8 cellular contexts compared by ENCODE assay signal in genomic region chr14:105480165-105480564, GRCh38. TPM values are rescaled to one million over a fixed set of nuclear protein-coding genes. Genes with fewer than 3 reads are reported as not detected.
A peak's percentile ranks its signal among the peaks of the same experiment; 100 is the strongest.
DNase-seq lines count a peak whose midpoint lies in the region; ATAC-seq, FAIRE-seq and TF ChIP-seq lines count a peak whose summit lies in the region.

No MANE protein-coding gene starts in this region.

- no peak for TF ChIP-seq RAD21 in H1 (IDR thresholded peaks at IDR 0.05 in 1 of 2, conservative IDR thresholded peaks at IDR 0.05 in 1 of 2; ENCODE audit: low read depth in 2 of 2, low read length in 2 of 2)

- BruUV-seq in PC-3 (replicated peaks; lab: Mats Ljungman, UMichigan), result no TSS peak

- H3K14ac ChIP-seq in H1 (ENCODE audit: insufficient read length), result no peak overlapping the region

- H2BK12ac ChIP-seq in H1 (ENCODE audit: low read depth, low read length), result peak overlapping the region; percentile 99

- H3K23ac ChIP-seq in H1 (ENCODE audit: insufficient read length), result no peak overlapping the region

- TF ChIP-seq CTCF in PC-3 (conservative IDR thresholded peaks at IDR 0.05; ENCODE audit: low read depth, low read length), result no peak
- no peak for TF ChIP-seq CTCF in H1 (IDR thresholded peaks at IDR 0.05; ENCODE audit: control extremely low read depth in 1 of 3, insufficient read depth in 1 of 3, low read depth in 1 of 3, low read length in 3 of 3)

- H4K5ac ChIP-seq in H1 (ENCODE audit: insufficient read length, low read depth, low read length), result no peak overlapping the region

- no peak for TF ChIP-seq EP300 in H1 (IDR thresholded peaks at IDR 0.05; ENCODE audit: borderline replicate concordance in 1 of 2, low read depth in 2 of 2, low read length in 2 of 2)

- H3K4ac ChIP-seq in H1 (replicated peaks; ENCODE audit: insufficient read length, low read depth, low read length), result no peak overlapping the region

- H2AFZ ChIP-seq in PC-3 (ENCODE audit: low read length) (no peak overlapping the region), H1 (ENCODE audit: low read length) (no peak overlapping the region)

- H3K18ac ChIP-seq in H1 (ENCODE audit: extremely low read depth, low read length), result no peak overlapping the region

- in situ Hi-C loops in G401 (cut with HindIII; ENCODE audit: low sequenced_read_pairs), result no loop called here

- H3K4me2 ChIP-seq in BLaER1 (peak overlapping the region; percentile 99), PC-3 (ENCODE audit: low read length) (0 out of 2 replicates have a peak overlapping the region, but pooled peaks have one; percentile 99), H1 (ENCODE audit: insufficient read depth in 1 of 2, low read depth in 2 of 2, low read length in 2 of 2) (no peak overlapping the region; a peak in 1 of 4 replicates)

- no peak overlapping the region; the same call in 1 of the 2 replicates for H2BK5ac ChIP-seq in H1 (ENCODE audit: low read depth, low read length)

- no peaks in the 10 kb centered on the region for H3K79me1 ChIP-seq in H1 (ENCODE audit: low read depth, low read length)

- H2BK20ac ChIP-seq in H1 (ENCODE audit: low read length), result no peak overlapping the region

- H3K27me3 ChIP-seq in BLaER1 (peaks cover 59% of the 10 kb centered on the region), PC-3 (ENCODE audit: low read length) (no peaks in the 10 kb centered on the region), H1 (replicated peaks in 1 of 4; ENCODE audit: control insufficient read depth in 3 of 4, extremely low read depth in 1 of 4, insufficient read depth in 3 of 4, low read length in 3 of 4) (peaks cover 51 to 99% (median 83%) of the 10 kb centered on the region in 4 experiments), rectal smooth muscle tissue (ENCODE audit: control insufficient read depth, insufficient read depth, low read length) (peaks cover 14% of the 10 kb centered on the region)

- H4K8ac ChIP-seq in H1 (ENCODE audit: extremely low read depth, insufficient read depth, low read length), result peak overlapping the region; percentile 57; the same call in 1 of the 2 replicates

- POLR2A ChIA-PET in PC-3 (lab: Charles Lee; ENCODE audit: unreplicated experiment) (interaction anchor here (1.0 to 1.8 kb wide), 2 partner anchors 10 to 58 kb away, joined by 3 to 18 read pairs; no protein-coding TSS in a partner anchor), H1 (lab: Charles Lee; ENCODE audit: partially characterized antibody) (interaction anchor here (1.4 to 1.6 kb wide), 3 partner anchors 8 to 71 kb away, joined by 3 to 8 read pairs (median 6); no protein-coding TSS in a partner anchor)

- no peaks in the 10 kb centered on the region for H3K36me3 ChIP-seq in BLaER1
- H3K36me3 ChIP-seq in PC-3 (ENCODE audit: low read depth, low read length), result no peaks in the 10 kb centered on the region
- peaks cover 0 to 3% (median 0%) of the 10 kb centered on the region in 4 experiments; a peak in 1 of 8 replicates for H3K36me3 ChIP-seq in H1 (ENCODE audit: control insufficient read depth in 2 of 4, insufficient read depth in 4 of 4, low read length in 3 of 4)
- no peaks in the 10 kb centered on the region for H3K36me3 ChIP-seq in rectal smooth muscle tissue (ENCODE audit: control insufficient read depth, insufficient read depth, low read length)

- no peak overlapping the region for H2AK5ac ChIP-seq in H1 (ENCODE audit: low read depth, low read length)

- H2BK120ac ChIP-seq in H1 (replicated peaks; ENCODE audit: low read depth, low read length), result no peak overlapping the region

- 46% methylated on average over 4 of the region's 8 CpGs; no CpG with 5 or more reads in 1 of the 2 experiments for WGBS in H1 (ENCODE audit: extremely low coverage in 1 of 2, insufficient coverage in 1 of 2, insufficient read length in 1 of 2, insufficient replicate concordance in 2 of 2, low coverage in 1 of 2, low lambda C conversion rate in 2 of 2, missing lambda C conversion rate in 1 of 2), 2 experiments

- H3K4me1 ChIP-seq in BLaER1 (peaks cover 86% of the 10 kb centered on the region), PC-3 (ENCODE audit: insufficient read depth, low read length) (peaks cover 56% of the 10 kb centered on the region), H1 (replicated peaks in 1 of 4; ENCODE audit: control insufficient read depth in 3 of 4, insufficient read depth in 4 of 4, low read length in 3 of 4) (peaks cover 0 to 44% (median 31%) of the 10 kb centered on the region in 4 experiments; a peak in 6 of 7 replicates), rectal smooth muscle tissue (ENCODE audit: control insufficient read depth, insufficient read depth, low read length) (peaks cover 33% of the 10 kb centered on the region)

- ATAC-seq in PC-3 (no peak), GM18505 (IDR thresholded peaks at IDR 0.05; ENCODE audit: unreplicated experiment) (no peak), sciatic nerve (no peak)

- H4K20me1 ChIP-seq in BLaER1 (peaks cover 59% of the 10 kb centered on the region), PC-3 (ENCODE audit: low read length) (no peaks in the 10 kb centered on the region), H1 (replicated peaks in 1 of 2; ENCODE audit: control insufficient read depth in 1 of 2, insufficient read depth in 2 of 2, low read length in 2 of 2) (peaks cover 4 to 13% of the 10 kb centered on the region in 2 experiments)

- CTCF ChIA-PET in PC-3 (lab: Charles Lee), result interaction anchor here (0.6 to 1.9 kb wide), 5 partner anchors 9 to 88 kb away, joined by 3 to 24 read pairs (median 10); partner anchors contain the start of gene TEDC1
- CTCF ChIA-PET in H1 (lab: Charles Lee; ENCODE audit: partially characterized antibody), result interaction anchor here (0.6 to 5.0 kb wide), 30 partner anchors 9 to 440 kb away, joined by 3 to 70 read pairs (median 4); no protein-coding TSS in a partner anchor

- FAIRE-seq in H1 (lab: Jason Lieb, UNC), result no peak

- intact Hi-C loops in PC-3 (cut with micrococcal nuclease) (no loop called here), sciatic nerve (cut with DNase I) (no loop called here)

- H3K27ac ChIP-seq in BLaER1 (no peak overlapping the region), PC-3 (ENCODE audit: low read length) (peak overlapping the region; percentile 100; the same call in 1 of the 2 replicates), H1 (ENCODE audit: low read depth, low read length) (no peak overlapping the region), rectal smooth muscle tissue (ENCODE audit: low read depth, low read length) (peak overlapping the region; percentile 98)

- TF ChIP-seq POLR2A in H1 (IDR thresholded peaks at IDR 0.05; ENCODE audit: control extremely low read depth in 1 of 2, low read depth in 2 of 2, low read length in 2 of 2), result no peak
- TF ChIP-seq POLR2A in GM18505 (IDR thresholded peaks at IDR 0.05; ENCODE audit: borderline replicate concordance, extremely low read depth, insufficient read depth, insufficient read length), result no peak

- H3K9me2 ChIP-seq in PC-3 (replicated peaks; ENCODE audit: low read length), result no peaks in the 10 kb centered on the region

- peaks cover 5% of the 10 kb centered on the region; the same call in 1 of the 2 replicates for H3K23me2 ChIP-seq in H1 (ENCODE audit: low read depth, low read length)

- H3K9ac ChIP-seq in BLaER1 (no peak overlapping the region), PC-3 (ENCODE audit: low read length) (no peak overlapping the region), H1 (replicated peaks in 1 of 4; ENCODE audit: extremely low read depth in 1 of 4, low read depth in 3 of 4, low read length in 3 of 4) (no peak overlapping the region), rectal smooth muscle tissue (ENCODE audit: low read length) (no peak overlapping the region)

- DNase-seq in PC-3 (no peak), H1 (ENCODE audit: low read depth in 1 of 2, low spot score in 2 of 2) (no peak), G401 (ENCODE audit: low spot score) (no peak), mesenteric fat pad (ENCODE audit: low spot score) (no peak), sciatic nerve (ENCODE audit: low spot score) (no peak)

- no peak overlapping the region for H4K91ac ChIP-seq in H1 (replicated peaks; ENCODE audit: insufficient read length, low read length)

- H3K79me2 ChIP-seq in PC-3 (ENCODE audit: low read length) (peaks cover 8% of the 10 kb centered on the region), H1 (ENCODE audit: control insufficient read depth in 1 of 2, insufficient read depth in 2 of 2, low read length in 2 of 2) (no peaks in the 10 kb centered on the region)

- H3F3A ChIP-seq in PC-3 (ENCODE audit: low read length, unreplicated experiment), result no peaks in the 10 kb centered on the region

- H3K4me3 ChIP-seq in BLaER1, result no peak overlapping the region
- no peak overlapping the region for H3K4me3 ChIP-seq in PC-3 (ENCODE audit: low read length)
- H3K4me3 ChIP-seq in H1 (ENCODE audit: extremely low read depth in 1 of 4, insufficient read depth in 2 of 4, low read depth in 3 of 4, low read length in 4 of 4), result 0 out of 8 replicates have a peak overlapping the region, but pooled peaks of 1 of the 4 experiments have one; percentile 53
- no peak overlapping the region for H3K4me3 ChIP-seq in rectal smooth muscle tissue (ENCODE audit: low read length)

- no peak overlapping the region for H3K56ac ChIP-seq in H1 (replicated peaks; ENCODE audit: insufficient read length, low read depth, low read length)

- H3K9me3 ChIP-seq in BLaER1, result no peaks in the 10 kb centered on the region
- H3K9me3 ChIP-seq in PC-3 (ENCODE audit: low read length), result no peaks in the 10 kb centered on the region
- no peaks in the 10 kb centered on the region for H3K9me3 ChIP-seq in H1 (ENCODE audit: insufficient read depth in 2 of 2, low read depth in 1 of 2, low read length in 1 of 2)

- 0 out of 2 replicates have a peak overlapping the region, but pooled peaks have one; percentile 61 for H2BK15ac ChIP-seq in H1 (ENCODE audit: low read length)

RNA-seq across cellular contexts. Expression of gene CRIP2, which starts 5.5 kb away (rescaled TPM):
- total RNA-seq in PC-3 (2014; rRNA removed) (100 and 109 TPM in 2 replicates), mesenteric fat pad (82.8 TPM), sciatic nerve (172 TPM)
- 4.0 and 4.2 TPM in 2 replicates for total RNA-seq in H1 (2021; fragmentation: NEBNext Ultra II Directional; extraction: Animal tissue kit (Norgen Biotek cat#: 25700))
- polyA plus RNA-seq in H1 (2011; rRNA removed), result 13.5 and 28.4 TPM in 2 replicates
- polyA plus RNA-seq in H1 (2011; cell fraction: cytosol; rRNA removed), result 11.7 TPM
- 18.2 TPM for polyA plus RNA-seq in H1 (2011; cell fraction: nucleus; rRNA removed)
- 6.1 to 9.1 TPM (median 7.6 TPM) in 4 replicates for polyA plus RNA-seq in H1 (2012, experiment 1 of 2)
- 5.1 TPM for polyA plus RNA-seq in H1 (2012, experiment 2 of 2)
- polyA plus RNA-seq in H1 (2013, experiment 1 of 2), result 6.7 TPM
- polyA plus RNA-seq in H1 (2013, experiment 2 of 2), result 7.7 TPM
- polyA minus RNA-seq in H1 (2011; rRNA and poly(A)+ RNA removed), result 0.76 and 0.83 TPM in 2 replicates
- 3.4 TPM for polyA minus RNA-seq in H1 (2011; cell fraction: cytosol; rRNA and poly(A)+ RNA removed)
- polyA minus RNA-seq in H1 (2011; cell fraction: nucleus; rRNA and poly(A)+ RNA removed), result 3.5 TPM
- total RNA-seq in G401 (2014; rRNA removed; shearing (Covaris generic)), result 184 and 209 TPM in 2 replicates

RNA-seq across cellular contexts. Expression of gene CRIP1, which starts 6.5 kb away (rescaled TPM):
- total RNA-seq in PC-3 (2014; rRNA removed), result 45.9 and 48.7 TPM in 2 replicates
- 1.2 and 2.4 TPM in 2 replicates for total RNA-seq in H1 (2021; fragmentation: NEBNext Ultra II Directional; extraction: Animal tissue kit (Norgen Biotek cat#: 25700))
- 2.2 and 5.3 TPM in 2 replicates for polyA plus RNA-seq in H1 (2011; rRNA removed)
- polyA plus RNA-seq in H1 (2011; cell fraction: cytosol; rRNA removed), result 3.1 TPM
- 5.1 TPM for polyA plus RNA-seq in H1 (2011; cell fraction: nucleus; rRNA removed)
- 4.4 to 8.5 TPM (median 6.3 TPM) in 4 replicates for polyA plus RNA-seq in H1 (2012, experiment 1 of 2)
- polyA plus RNA-seq in H1 (2012, experiment 2 of 2), result 8.2 TPM
- 7.6 TPM for polyA plus RNA-seq in H1 (2013, experiment 1 of 2)
- polyA plus RNA-seq in H1 (2013, experiment 2 of 2), result 8.4 TPM
- 0.63 TPM in 1 of 2 replicates, not detected in the other for polyA minus RNA-seq in H1 (2011; rRNA and poly(A)+ RNA removed)
- 6.4 TPM for polyA minus RNA-seq in H1 (2011; cell fraction: cytosol; rRNA and poly(A)+ RNA removed)
- 5.2 TPM for polyA minus RNA-seq in H1 (2011; cell fraction: nucleus; rRNA and poly(A)+ RNA removed)
- 8.6 TPM in 1 of 2 replicates, not detected in the other for total RNA-seq in G401 (2014; rRNA removed; shearing (Covaris generic))
- total RNA-seq in mesenteric fat pad, result 64.8 TPM
- 112 TPM for total RNA-seq in sciatic nerve

RNA-seq across cellular contexts. Expression of gene TEDC1, which starts 10.9 kb away (rescaled TPM):
- total RNA-seq in PC-3 (2014; rRNA removed), result 66.7 and 108 TPM in 2 replicates
- total RNA-seq in H1 (2021; fragmentation: NEBNext Ultra II Directional; extraction: Animal tissue kit (Norgen Biotek cat#: 25700)), result 5.6 and 6.4 TPM in 2 replicates
- polyA plus RNA-seq in H1 (2011; rRNA removed), result 14.8 and 22.8 TPM in 2 replicates
- 21.7 TPM for polyA plus RNA-seq in H1 (2011; cell fraction: cytosol; rRNA removed)
- 43.3 TPM for polyA plus RNA-seq in H1 (2011; cell fraction: nucleus; rRNA removed)
- 5.9 to 19.5 TPM (median 16.0 TPM) in 4 replicates for polyA plus RNA-seq in H1 (2012, experiment 1 of 2)
- polyA plus RNA-seq in H1 (2012, experiment 2 of 2), result 10.3 TPM
- 5.8 TPM for polyA plus RNA-seq in H1 (2013, experiment 1 of 2)
- 6.2 TPM for polyA plus RNA-seq in H1 (2013, experiment 2 of 2)
- 4.2 and 8.8 TPM in 2 replicates for polyA minus RNA-seq in H1 (2011; rRNA and poly(A)+ RNA removed)
- 9.1 TPM for polyA minus RNA-seq in H1 (2011; cell fraction: cytosol; rRNA and poly(A)+ RNA removed)
- 18.9 TPM for polyA minus RNA-seq in H1 (2011; cell fraction: nucleus; rRNA and poly(A)+ RNA removed)
- total RNA-seq in G401 (2014; rRNA removed; shearing (Covaris generic)), result 67.1 and 89.1 TPM in 2 replicates
- total RNA-seq in mesenteric fat pad, result 22.7 TPM
- total RNA-seq in sciatic nerve, result 14.1 TPM

RNA-seq across cellular contexts. Expression of gene TMEM121, which starts 46.2 kb away (rescaled TPM):
- 27.5 and 33.6 TPM in 2 replicates for total RNA-seq in PC-3 (2014; rRNA removed)
- total RNA-seq in H1 (2021; fragmentation: NEBNext Ultra II Directional; extraction: Animal tissue kit (Norgen Biotek cat#: 25700)), result not detected in 2 replicates
- 1.9 and 2.4 TPM in 2 replicates for polyA plus RNA-seq in H1 (2011; rRNA removed)
- 1.8 TPM for polyA plus RNA-seq in H1 (2011; cell fraction: cytosol; rRNA removed)
- 1.7 TPM for polyA plus RNA-seq in H1 (2011; cell fraction: nucleus; rRNA removed)
- polyA plus RNA-seq in H1 (2012, experiment 1 of 2), result 0.48 to 0.85 TPM (median 0.71 TPM) in 4 replicates
- polyA plus RNA-seq in H1 (2012, experiment 2 of 2), result 0.55 TPM
- polyA plus RNA-seq in H1 (2013, experiment 1 of 2), result 0.85 TPM
- 0.77 TPM for polyA plus RNA-seq in H1 (2013, experiment 2 of 2)
- polyA minus RNA-seq in H1 (2011; rRNA and poly(A)+ RNA removed), result 0.16 and 0.59 TPM in 2 replicates
- 1.8 TPM for polyA minus RNA-seq in H1 (2011; cell fraction: cytosol; rRNA and poly(A)+ RNA removed)
- polyA minus RNA-seq in H1 (2011; cell fraction: nucleus; rRNA and poly(A)+ RNA removed), result 1.8 TPM
- 23.8 and 39.1 TPM in 2 replicates for total RNA-seq in G401 (2014; rRNA removed; shearing (Covaris generic))
- 2.1 TPM for total RNA-seq in mesenteric fat pad
- 8.7 TPM for total RNA-seq in sciatic nerve

Comparison
In these comparisons a context has a peak if more than half of its experiments do, and no peak if none do; other contexts are left out.
1. H3K27ac ChIP-seq: peak in PC-3 (single experiment) and rectal smooth muscle tissue (single experiment); none in BLaER1 (single experiment) and H1 (single experiment).
2. H3K4me2 ChIP-seq: peak in BLaER1 (single experiment) and PC-3 (single experiment); none in H1 (0 of 2).
3. RNA of gene CRIP2, which starts 5.5 kb away (total RNA-seq): 184 to 209 TPM in G401, 172 TPM in sciatic nerve (single experiment), 100 to 109 TPM in PC-3 and 82.8 TPM in mesenteric fat pad (single experiment); 4.0 to 4.2 TPM in H1; every median in the first group is over 10 times any median in the second.